Comparison of ENCODE assay signal across 12 cellular contexts in genomic region chr9:69104830-69105527, GRCh38.
DNase-seq lines count a peak whose midpoint lies in the region; ATAC-seq and TF ChIP-seq lines count a peak whose summit lies in the region.
"Had no signal": no experiment of that assay in that cellular context is flagged by ENCODE, and none has a peak within 500 bp of the region (broad histone marks: within the 10 kb centered on the region; RNA-seq: fewer than 3 reads in every experiment).

No MANE protein-coding gene starts in this region.

- DNase-seq in NCI-H2196 treated with DMSO at 0.1 percent for 48 hours (lab: John Stamatoyannopoulos, UW; ENCODE audit: unreplicated experiment) (peak; percentile 84), epithelial cell of prostate (ENCODE audit: low read depth, low spot score) (peak; percentile 75), progenitor cell of endocrine pancreas (ENCODE audit: low spot score, unreplicated experiment) (no peak), AG08396 (ENCODE audit: low spot score) (no peak), GM10248 (ENCODE audit: extremely low spot score) (no peak)
- DNase-seq in activated naive CD8-positive, alpha-beta T cell treated with anti-CD3 and anti-CD28 coated beads for 36 hours, result no peak
- DNase-seq: activated naive CD8-positive, alpha-beta T cell treated with anti-CD3 and anti-CD28 coated beads, Interleukin-2, amount 50 U/mL, for 24 hours; effector CD8-positive, alpha-beta T cell; stimulated activated CD4-positive, alpha-beta T cell treated with anti-CD3 and anti-CD28 coated beads, Interleukin-4, amount 100 ng/mL, for 4 hours had no signal

- H3K27ac ChIP-seq in HEK293 (ENCODE audit: extremely low read depth, low read depth, low read length) (no peak overlapping the region), epithelial cell of prostate (peak overlapping the region; percentile 66)
- H3K27ac ChIP-seq: neutrophil had no signal

- no peak overlapping the region for H3K4me3 Mint-ChIP-seq in progenitor cell of endocrine pancreas (ENCODE audit: low read depth)
- H3K4me3 Mint-ChIP-seq in activated naive CD8-positive, alpha-beta T cell treated with anti-CD3 and anti-CD28 coated beads for 36 hours, result no peak overlapping the region
- H3K4me3 Mint-ChIP-seq: activated naive CD8-positive, alpha-beta T cell treated with anti-CD3 and anti-CD28 coated beads, Interleukin-2, amount 50 U/mL, for 24 hours had no signal

- no peak for ATAC-seq in activated CD4-positive, CD25-positive, alpha-beta regulatory T cell treated with anti-CD3 and anti-CD28 coated beads, Interleukin-2, amount 50 U/mL, for 24 hours
- ATAC-seq: activated naive CD8-positive, alpha-beta T cell treated with anti-CD3 and anti-CD28 coated beads, Interleukin-2, amount 50 U/mL, for 24 hours had no signal

- H3K36me3 Mint-ChIP-seq in progenitor cell of endocrine pancreas (ENCODE audit: insufficient read depth), result no peaks in the 10 kb centered on the region
- no peaks in the 10 kb centered on the region for H3K36me3 Mint-ChIP-seq in activated naive CD8-positive, alpha-beta T cell treated with anti-CD3 and anti-CD28 coated beads for 36 hours

- H3K4me1 Mint-ChIP-seq in progenitor cell of endocrine pancreas (ENCODE audit: low read depth), result peaks cover 5% of the 10 kb centered on the region
- no peaks in the 10 kb centered on the region for H3K4me1 Mint-ChIP-seq in activated naive CD8-positive, alpha-beta T cell treated with anti-CD3 and anti-CD28 coated beads for 36 hours
- H3K4me1 Mint-ChIP-seq: activated naive CD8-positive, alpha-beta T cell treated with anti-CD3 and anti-CD28 coated beads, Interleukin-2, amount 50 U/mL, for 24 hours had no signal

- no peaks in the 10 kb centered on the region for H3K4me1 ChIP-seq in HEK293 (ENCODE audit: control insufficient read depth, insufficient read depth, low read length)

- no peaks in the 10 kb centered on the region for H3K27me3 Mint-ChIP-seq in progenitor cell of endocrine pancreas
- H3K27me3 Mint-ChIP-seq in activated naive CD8-positive, alpha-beta T cell treated with anti-CD3 and anti-CD28 coated beads for 36 hours, result no peaks in the 10 kb centered on the region
- H3K27me3 Mint-ChIP-seq: activated naive CD8-positive, alpha-beta T cell treated with anti-CD3 and anti-CD28 coated beads, Interleukin-2, amount 50 U/mL, for 24 hours had no signal

- no peaks in the 10 kb centered on the region for H3K36me3 ChIP-seq in HEK293 (ENCODE audit: control insufficient read depth in 2 of 2, insufficient read depth in 1 of 2, low read length in 2 of 2)
- H3K36me3 ChIP-seq: neutrophil had no signal

- POLR2A ChIA-PET in HEK293 (lab: Yijun Ruan, JAX), result interaction anchor here (0.6 kb wide), 1 partner anchor 12 kb away, joined by 6 read pairs; no protein-coding TSS in a partner anchor
- POLR2A ChIA-PET in GM10248 (lab: Yijun Ruan, JAX), result no interaction called here

- CTCF ChIA-PET in HEK293 (lab: Yijun Ruan, JAX) (no interaction called here), GM10248 (lab: Yijun Ruan, JAX) (interaction anchor here (0.6 to 1.3 kb wide), 2 partner anchors 21 to 27 kb away, joined by 3 to 4 read pairs; no protein-coding TSS in a partner anchor)

- TF ChIP-seq CTCF in HEK293 (tag by site-specific recombination; IDR thresholded peaks at IDR 0.05) (no peak), progenitor cell of endocrine pancreas (IDR thresholded peaks at IDR 0.05; ENCODE audit: unreplicated experiment) (no peak), GM10248 (IDR thresholded peaks at IDR 0.05; ENCODE audit: control extremely low read depth, extremely low read depth, low read depth, missing control alignments) (no peak)

- H3K27ac Mint-ChIP-seq in progenitor cell of endocrine pancreas, result peak overlapping the region; percentile 33
- H3K27ac Mint-ChIP-seq in activated naive CD8-positive, alpha-beta T cell treated with anti-CD3 and anti-CD28 coated beads for 36 hours, result no peak overlapping the region
- H3K27ac Mint-ChIP-seq: activated naive CD8-positive, alpha-beta T cell treated with anti-CD3 and anti-CD28 coated beads, Interleukin-2, amount 50 U/mL, for 24 hours had no signal

- no peaks in the 10 kb centered on the region for H3K9me3 Mint-ChIP-seq in progenitor cell of endocrine pancreas (ENCODE audit: low read depth)
- no peaks in the 10 kb centered on the region for H3K9me3 Mint-ChIP-seq in activated naive CD8-positive, alpha-beta T cell treated with anti-CD3 and anti-CD28 coated beads for 36 hours
- H3K9me3 Mint-ChIP-seq: activated naive CD8-positive, alpha-beta T cell treated with anti-CD3 and anti-CD28 coated beads, Interleukin-2, amount 50 U/mL, for 24 hours had no signal

- no peaks in the 10 kb centered on the region for H3K9me3 ChIP-seq in HEK293 (ENCODE audit: control insufficient read depth, insufficient read depth, low read depth, low read length)
- H3K9me3 ChIP-seq: neutrophil had no signal

- no peak overlapping the region for H3K4me3 ChIP-seq in HEK293 (ENCODE audit: low read depth, low read length)

TF ChIP-seq in HEK293, 187 proteins besides CTCF, POLR2A, EP300 and RAD21:
- TF ChIP-seq KLF1 (tag by site-specific recombination; IDR thresholded peaks at IDR 0.05), result 0 out of 2 replicates have a peak, but pooled peaks have one; percentile 16
- TF ChIP-seq ZNF16 (tag by site-specific recombination; IDR thresholded peaks at IDR 0.05; ENCODE audit: low read depth), result no peak

Comparison
In these comparisons a context has a peak if more than half of its experiments do, and no peak if none do; other contexts are left out.
1. DNase-seq: peak in NCI-H2196 treated with DMSO at 0.1 percent for 48 hours (single experiment) and epithelial cell of prostate (single experiment); none in progenitor cell of endocrine pancreas (single experiment), activated naive CD8-positive, alpha-beta T cell treated with anti-CD3 and anti-CD28 coated beads for 36 hours (single experiment), AG08396 (single experiment) and GM10248 (single experiment).